ENCODE assay signal across 21 cellular contexts in genomic region chr15:41782486-41783271, GRCh38. TPM values are rescaled to one million over a fixed set of nuclear protein-coding genes. Genes with fewer than 3 reads are reported as not detected.
DNase-seq lines count a peak whose midpoint lies in the region; ATAC-seq, FAIRE-seq and TF ChIP-seq lines count a peak whose summit lies in the region.
"Had no signal": no experiment of that assay in that cellular context is flagged by ENCODE, and none has a peak within 500 bp of the region (broad histone marks: within the 10 kb centered on the region; RNA-seq: fewer than 3 reads in every experiment).

No MANE protein-coding gene starts in this region.

- H3K9me1 ChIP-seq in keratinocyte (ENCODE audit: control insufficient read depth, extremely low read depth, insufficient read depth, low read length), result no peaks in the 10 kb centered on the region

- peak; percentile 23 for FAIRE-seq in H54 (lab: Jason Lieb, UNC)
- FAIRE-seq in keratinocyte (lab: Jason Lieb, UNC), result no peak
- FAIRE-seq: islet of Langerhans had no signal

- H3K27ac ChIP-seq in DOHH2 (ENCODE audit: low read depth, low read length), result no peak overlapping the region
- H3K27ac ChIP-seq in keratinocyte (ENCODE audit: control insufficient read depth, insufficient read depth, low read length), result peak overlapping the region; percentile 45
- H3K27ac ChIP-seq in upper lobe of left lung, result no peak overlapping the region
- H3K27ac ChIP-seq: ascending aorta, heart left ventricle, ovary, vagina had no signal

- ATAC-seq in upper lobe of left lung (ENCODE audit: low FRiP score in 2 of 2) (no peak), GM18858 (IDR thresholded peaks at IDR 0.05; ENCODE audit: unreplicated experiment) (no peak)
- ATAC-seq: heart left ventricle, PC-3 had no signal

- H3K79me2 ChIP-seq in DOHH2 (ENCODE audit: control insufficient read depth, low read length), result peaks cover 6% of the 10 kb centered on the region
- peaks cover 93% of the 10 kb centered on the region for H3K79me2 ChIP-seq in keratinocyte (ENCODE audit: control insufficient read depth, insufficient read depth, low read length)

- H3K9ac ChIP-seq in keratinocyte (ENCODE audit: control insufficient read depth, extremely low read depth, insufficient read depth, low read length), result no peak overlapping the region

- TF ChIP-seq EP300 in upper lobe of left lung (IDR thresholded peaks at IDR 0.05), result no peak

- no peak overlapping the region for H2AFZ ChIP-seq in keratinocyte (ENCODE audit: control insufficient read depth, low read length)

- H4K20me1 ChIP-seq in DOHH2 (ENCODE audit: control insufficient read depth, insufficient read depth, low read depth, low read length) (no peaks in the 10 kb centered on the region), keratinocyte (ENCODE audit: control insufficient read depth, extremely low read depth, insufficient read depth, low read length) (no peaks in the 10 kb centered on the region)

- TF ChIP-seq POLR2A in H54 (IDR thresholded peaks at IDR 0.05; ENCODE audit: low read depth, low read length), result no peak
- no peak for TF ChIP-seq POLR2A in upper lobe of left lung (IDR thresholded peaks at IDR 0.05)

- POLR2A ChIA-PET in HEK293T (lab: Yijun Ruan, JAX), result no interaction called here

- H3K9me3 ChIP-seq in DOHH2 (ENCODE audit: control insufficient read depth, insufficient read depth, low read length), result no peaks in the 10 kb centered on the region
- H3K9me3 ChIP-seq in keratinocyte (ENCODE audit: control insufficient read depth, low read depth, low read length), result no peaks in the 10 kb centered on the region
- no peaks in the 10 kb centered on the region for H3K9me3 ChIP-seq in upper lobe of left lung
- H3K9me3 ChIP-seq: ascending aorta, heart left ventricle, ovary, vagina had no signal

- H3K27me3 ChIP-seq in DOHH2 (ENCODE audit: control insufficient read depth, low read length) (no peaks in the 10 kb centered on the region), keratinocyte (ENCODE audit: control insufficient read depth, extremely low read depth, insufficient read depth, low read length) (no peaks in the 10 kb centered on the region), upper lobe of left lung (no peaks in the 10 kb centered on the region)
- H3K27me3 ChIP-seq: ascending aorta, heart left ventricle, ovary, vagina had no signal

- no peaks in the 10 kb centered on the region for H3K36me3 ChIP-seq in DOHH2 (ENCODE audit: control insufficient read depth, low read length)
- H3K36me3 ChIP-seq in keratinocyte (ENCODE audit: control insufficient read depth in 2 of 2, extremely low read depth in 1 of 2, insufficient read depth in 2 of 2, low read length in 2 of 2), result peaks cover 0 to 5% of the 10 kb centered on the region in 2 experiments
- H3K36me3 ChIP-seq in upper lobe of left lung, result no peaks in the 10 kb centered on the region
- H3K36me3 ChIP-seq: ascending aorta, heart left ventricle, ovary, vagina had no signal

- H3K4me2 ChIP-seq in DOHH2 (ENCODE audit: low read length), result peak overlapping the region; percentile 17; the same call in 1 of the 2 replicates
- no peak overlapping the region for H3K4me2 ChIP-seq in keratinocyte (ENCODE audit: control insufficient read depth, extremely low read depth, insufficient read depth, low read depth, low read length)

- 90 to 92% methylated on average over 3 of the region's 3 CpGs for WGBS in upper lobe of left lung, 2 donors

- CTCF ChIA-PET in HEK293T (lab: Yijun Ruan, JAX), result no interaction called here

- H3F3A ChIP-seq in DOHH2 (ENCODE audit: control insufficient read depth, insufficient read depth), result no peaks in the 10 kb centered on the region

- H3K9me2 ChIP-seq in DOHH2 (replicated peaks; ENCODE audit: control insufficient read depth, low read length), result no peaks in the 10 kb centered on the region

- H3K4me3 ChIP-seq in DOHH2 (ENCODE audit: low read length), result no peak overlapping the region
- no peak overlapping the region for H3K4me3 ChIP-seq in keratinocyte (ENCODE audit: control insufficient read depth in 2 of 3, extremely low read depth in 1 of 3, insufficient read depth in 2 of 3, low read depth in 1 of 3, low read length in 3 of 3)
- no peak overlapping the region for H3K4me3 ChIP-seq in upper lobe of left lung
- H3K4me3 ChIP-seq: ascending aorta, heart left ventricle, K562, lung, ovary, vagina had no signal

- DNase-seq in H54 (ENCODE audit: insufficient read length, low spot score) (no peak), NAMALWA (ENCODE audit: low spot score) (peak; percentile 77), keratinocyte (ENCODE audit: low read depth, low spot score) (no peak), NCI-H128 (lab: John Stamatoyannopoulos, UW; ENCODE audit: unreplicated experiment) (no peak), HEK293T (ENCODE audit: extremely low spot score) (no peak), upper lobe of left lung (no peak)
- DNase-seq: activated gamma-delta T cell treated with Interleukin-2 at 50 U/mL for 16 hours; heart left ventricle; NCI-H1105 treated with DMSO at 0.1 percent for 48 hours; NCI-H526 treated with DMSO at 0.1 percent for 48 hours; ovary; PC-3; stimulated activated CD4-positive, alpha-beta T cell treated with anti-CD3 and anti-CD28 coated beads, Interleukin-2, amount 100 ng/mL, for 24 hours; T1000 had no signal

- H3K4me1 ChIP-seq in DOHH2 (ENCODE audit: control insufficient read depth, low read length) (peaks cover 21% of the 10 kb centered on the region), keratinocyte (ENCODE audit: control insufficient read depth, extremely low read depth, insufficient read depth, low read length) (peaks cover 53% of the 10 kb centered on the region), upper lobe of left lung (peaks cover 10 to 18% (median 16%) of the 10 kb centered on the region in 4 donors)

- dilution Hi-C loops in keratinocyte (cut with MboI; ENCODE audit: extremely low pct_ligation_motif_present, low sequenced_read_pairs), result no loop called here

- TF ChIP-seq CTCF in DOHH2 (IDR thresholded peaks at IDR 0.05; ENCODE audit: low read depth, low read length, poor library complexity, severe bottlenecking), result no peak
- TF ChIP-seq CTCF in keratinocyte (optimal IDR thresholded peaks at IDR 0.05 in 1 of 3, IDR thresholded peaks at IDR 0.05 in 1 of 3, conservative IDR thresholded peaks at IDR 0.05 in 1 of 3; ENCODE audit: extremely low read depth in 1 of 3, insufficient read depth in 2 of 3, low read length in 3 of 3), result no peak
- no peak for TF ChIP-seq CTCF in upper lobe of left lung (IDR thresholded peaks at IDR 0.05)

TF ChIP-seq in HEK293T, 16 proteins besides CTCF, POLR2A, EP300 and RAD21:
- TF ChIP-seq ELF4 (IDR thresholded peaks at IDR 0.05) (no peak), FOXM1 (IDR thresholded peaks at IDR 0.05; ENCODE audit: borderline replicate concordance) (no peak), ARNT (IDR thresholded peaks at IDR 0.05) (no peak), SUZ12 (IDR thresholded peaks at IDR 0.05) (no peak), L3MBTL2 (conservative IDR thresholded peaks at IDR 0.05) (no peak), BHLHE40 (IDR thresholded peaks at IDR 0.05; ENCODE audit: borderline replicate concordance) (no peak), SP1 (IDR thresholded peaks at IDR 0.05) (no peak), CTBP1 (IDR thresholded peaks at IDR 0.05; ENCODE audit: borderline replicate concordance) (no peak), NFRKB (IDR thresholded peaks at IDR 0.05) (no peak), FOXK2 (IDR thresholded peaks at IDR 0.05) (no peak), ZNF384 (IDR thresholded peaks at IDR 0.05) (no peak), TARDBP (IDR thresholded peaks at IDR 0.05) (no peak), FOXA1 (IDR thresholded peaks at IDR 0.05) (no peak), HDGF (IDR thresholded peaks at IDR 0.05; ENCODE audit: borderline replicate concordance) (no peak)
- TF ChIP-seq, protein P1, sequence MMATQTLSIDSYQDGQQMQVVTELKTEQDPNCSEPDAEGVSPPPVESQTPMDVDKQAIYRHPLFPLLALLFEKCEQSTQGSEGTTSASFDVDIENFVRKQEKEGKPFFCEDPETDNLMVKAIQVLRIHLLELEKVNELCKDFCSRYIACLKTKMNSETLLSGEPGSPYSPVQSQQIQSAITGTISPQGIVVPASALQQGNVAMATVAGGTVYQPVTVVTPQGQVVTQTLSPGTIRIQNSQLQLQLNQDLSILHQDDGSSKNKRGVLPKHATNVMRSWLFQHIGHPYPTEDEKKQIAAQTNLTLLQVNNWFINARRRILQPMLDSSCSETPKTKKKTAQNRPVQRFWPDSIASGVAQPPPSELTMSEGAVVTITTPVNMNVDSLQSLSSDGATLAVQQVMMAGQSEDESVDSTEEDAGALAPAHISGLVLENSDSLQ (IDR thresholded peaks at IDR 0.05), result no peak

RNA-seq across cellular contexts. Expression of gene MAPKBP1, which starts 8.4 kb away (rescaled TPM):
- 11.3 to 22.2 TPM (median 18.3 TPM) in 3 replicates for polyA plus RNA-seq in keratinocyte
- polyA plus RNA-seq in keratinocyte (2011; ENCODE audit: low read depth), result 9.8 TPM
- polyA plus RNA-seq in keratinocyte (2011; cell fraction: cytosol; rRNA removed), result 7.7 and 34.7 TPM in 2 replicates
- 72.2 and 89.6 TPM in 2 replicates for polyA plus RNA-seq in keratinocyte (2011; cell fraction: nucleus; rRNA removed)
- 20.7 and 24.2 TPM in 2 replicates for polyA plus RNA-seq in keratinocyte (2012; ENCODE audit: low replicate concordance)
- polyA minus RNA-seq in keratinocyte, result 61.9 to 98.7 TPM (median 65.0 TPM) in 3 replicates
- polyA minus RNA-seq in keratinocyte (2011; cell fraction: cytosol; rRNA and poly(A)+ RNA removed), result 18.2 TPM
- 61.8 and 96.3 TPM in 2 replicates for polyA minus RNA-seq in keratinocyte (2011; cell fraction: nucleus; rRNA and poly(A)+ RNA removed)
- total RNA-seq in upper lobe of left lung, result 10 to 100 TPM; 12.8 to 83.8 (median 26.8) TPM

RNA-seq across cellular contexts. Expression of gene JMJD7, which starts 45.2 kb away (rescaled TPM):
- 7.8 to 8.2 TPM (median 7.8 TPM) in 3 replicates for polyA plus RNA-seq in keratinocyte
- polyA plus RNA-seq in keratinocyte (2011; ENCODE audit: low read depth), result 7.2 TPM
- polyA plus RNA-seq in keratinocyte (2011; cell fraction: cytosol; rRNA removed), result 3.0 and 5.2 TPM in 2 replicates
- 2.9 and 5.3 TPM in 2 replicates for polyA plus RNA-seq in keratinocyte (2011; cell fraction: nucleus; rRNA removed)
- 9.4 and 11.9 TPM in 2 replicates for polyA plus RNA-seq in keratinocyte (2012; ENCODE audit: low replicate concordance)
- polyA minus RNA-seq in keratinocyte, result 2.1 to 5.8 TPM (median 3.3 TPM) in 3 replicates
- polyA minus RNA-seq in keratinocyte (2011; cell fraction: cytosol; rRNA and poly(A)+ RNA removed), result 5.2 TPM
- polyA minus RNA-seq in keratinocyte (2011; cell fraction: nucleus; rRNA and poly(A)+ RNA removed), result 1.8 TPM in 1 of 2 replicates, not detected in the other
- total RNA-seq in upper lobe of left lung, result 10 to 100 TPM; 14.4 to 41.5 (median 31.2) TPM

RNA-seq across cellular contexts. Expression of gene PLA2G4B, which starts 56.0 kb away (rescaled TPM):
- 3.9 to 9.8 TPM (median 8.6 TPM) in 3 replicates for polyA plus RNA-seq in keratinocyte
- polyA plus RNA-seq in keratinocyte (2011; ENCODE audit: low read depth), result 16.9 TPM
- polyA plus RNA-seq in keratinocyte (2011; cell fraction: cytosol; rRNA removed), result 1.2 and 1.3 TPM in 2 replicates
- 14.1 TPM in 2 replicates for polyA plus RNA-seq in keratinocyte (2011; cell fraction: nucleus; rRNA removed)
- polyA plus RNA-seq in keratinocyte (2012; ENCODE audit: low replicate concordance), result 1.9 and 50.8 TPM in 2 replicates
- polyA minus RNA-seq in keratinocyte, result 0.92 to 6.6 TPM (median 6.6 TPM) in 3 replicates
- 2.1 TPM for polyA minus RNA-seq in keratinocyte (2011; cell fraction: cytosol; rRNA and poly(A)+ RNA removed)
- polyA minus RNA-seq in keratinocyte (2011; cell fraction: nucleus; rRNA and poly(A)+ RNA removed), result 7.7 and 8.4 TPM in 2 replicates
- total RNA-seq in upper lobe of left lung, result 10 to 100 TPM in 4 of 6 donors, 1 to 10 TPM in 2; 4.7 to 71.2 (median 14.4) TPM
